In the genomic region with DNA sequence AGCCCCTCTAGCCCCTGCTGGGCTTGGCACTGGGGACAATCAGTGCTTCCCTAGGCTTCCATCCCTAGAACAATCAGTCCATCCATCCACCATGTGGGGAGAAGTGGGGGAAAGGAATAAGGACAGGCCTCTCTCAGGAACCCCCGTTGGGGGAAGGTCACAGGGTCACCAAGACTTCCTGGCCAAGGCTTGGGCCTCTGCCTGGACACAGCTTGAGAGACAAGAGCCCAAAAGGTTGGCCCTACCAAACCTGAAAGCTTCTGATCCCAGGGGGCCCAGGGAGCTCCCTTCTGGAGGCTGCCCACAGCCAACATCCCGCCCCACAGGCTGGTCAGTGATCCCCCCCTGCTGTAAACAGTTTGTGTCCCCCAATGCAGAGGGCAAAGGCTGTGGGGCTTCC, we compare ENCODE assay signal across 14 cellular contexts. TPM values are rescaled to one million over a fixed set of nuclear protein-coding genes. Genes with fewer than 3 reads are reported as not detected.
DNase-seq lines count a peak whose midpoint lies in the region; ATAC-seq and TF ChIP-seq lines count a peak whose summit lies in the region.
"Had no signal": no experiment of that assay in that cellular context is flagged by ENCODE, and none has a peak within 500 bp of the region (broad histone marks: within the 10 kb centered on the region; RNA-seq: fewer than 3 reads in every experiment).

No MANE protein-coding gene starts in this region.

- peak overlapping the region; percentile 13 for H3K4me3 Mint-ChIP-seq in stimulated activated naive CD8-positive, alpha-beta T cell treated with anti-CD3 and anti-CD28 coated beads, Interleukin-15, Interleukin-2, amounts not matched to agents 100 ng/mL and 50 ng/mL, for 24 hours
- peak overlapping the region in 1 of 2 donors; percentile 36 for H3K4me3 Mint-ChIP-seq in stimulated activated naive CD8-positive, alpha-beta T cell treated with anti-CD3 and anti-CD28 coated beads, Interleukin-15, amount 100 ng/mL, for 72 hours
- H3K4me3 Mint-ChIP-seq in naive B cell, result peak overlapping the region; percentile 29 to 74 (median 62)

- TF ChIP-seq POLR2A in breast epithelium (IDR thresholded peaks at IDR 0.05) (no peak), gastroesophageal sphincter (IDR thresholded peaks at IDR 0.05) (no peak)

- no peak overlapping the region for H3K27ac Mint-ChIP-seq in stimulated activated naive CD8-positive, alpha-beta T cell treated with anti-CD3 and anti-CD28 coated beads, Interleukin-15, Interleukin-2, amounts not matched to agents 100 ng/mL and 50 ng/mL, for 24 hours
- no peak overlapping the region for H3K27ac Mint-ChIP-seq in stimulated activated naive CD8-positive, alpha-beta T cell treated with anti-CD3 and anti-CD28 coated beads, Interleukin-15, amount 100 ng/mL, for 72 hours
- no peak overlapping the region for H3K27ac Mint-ChIP-seq in naive B cell

- H3K4me1 ChIP-seq in breast epithelium (peaks cover 0 to 7% of the 10 kb centered on the region in 2 donors), upper lobe of right lung (peaks cover 26% of the 10 kb centered on the region), gastroesophageal sphincter (peaks cover 0 to 49% (median 10%) of the 10 kb centered on the region in 3 donors)

- H3K27ac ChIP-seq in breast epithelium (peak overlapping the region; percentile 65 to 87), upper lobe of right lung (peak overlapping the region; percentile 58), gastroesophageal sphincter (peak overlapping the region in 2 of 4 donors; percentile 74 to 80)

- TF ChIP-seq CTCF in breast epithelium (IDR thresholded peaks at IDR 0.05) (no peak), upper lobe of right lung (IDR thresholded peaks at IDR 0.05) (no peak), gastroesophageal sphincter (IDR thresholded peaks at IDR 0.05) (no peak)

- DNase-seq in stimulated activated naive CD8-positive, alpha-beta T cell treated with anti-CD3 and anti-CD28 coated beads, Interleukin-15, amount 100 ng/mL, for 72 hours, result no peak
- DNase-seq in breast epithelium (ENCODE audit: low spot score in 2 of 2) (no peak), naive B cell (no peak), upper lobe of right lung (no peak), DMS 273 treated with DMSO at 0.1 percent for 48 hours (lab: John Stamatoyannopoulos, UW) (no peak)
- DNase-seq: activated CD4-positive, alpha-beta T cell treated with anti-CD3 and anti-CD28 coated beads, Interleukin-2, amount 50 U/mL, for 48 hours; EL; MV-4-11; NCI-H2171 treated with DMSO at 0.1 percent for 48 hours; SW 1271 had no signal

- H3K9me3 Mint-ChIP-seq in stimulated activated naive CD8-positive, alpha-beta T cell treated with anti-CD3 and anti-CD28 coated beads, Interleukin-15, Interleukin-2, amounts not matched to agents 100 ng/mL and 50 ng/mL, for 24 hours, result no peaks in the 10 kb centered on the region
- no peaks in the 10 kb centered on the region for H3K9me3 Mint-ChIP-seq in stimulated activated naive CD8-positive, alpha-beta T cell treated with anti-CD3 and anti-CD28 coated beads, Interleukin-15, amount 100 ng/mL, for 72 hours
- H3K9me3 Mint-ChIP-seq in naive B cell, result no peaks in the 10 kb centered on the region

- H3K9me3 ChIP-seq in breast epithelium (no peaks in the 10 kb centered on the region), upper lobe of right lung (no peaks in the 10 kb centered on the region), gastroesophageal sphincter (no peaks in the 10 kb centered on the region)

- H3K4me1 Mint-ChIP-seq in stimulated activated naive CD8-positive, alpha-beta T cell treated with anti-CD3 and anti-CD28 coated beads, Interleukin-15, Interleukin-2, amounts not matched to agents 100 ng/mL and 50 ng/mL, for 24 hours (ENCODE audit: low read depth), result peaks cover 3% of the 10 kb centered on the region
- peaks cover 15% of the 10 kb centered on the region for H3K4me1 Mint-ChIP-seq in stimulated activated naive CD8-positive, alpha-beta T cell treated with anti-CD3 and anti-CD28 coated beads, Interleukin-15, amount 100 ng/mL, for 72 hours
- H3K4me1 Mint-ChIP-seq in naive B cell, result peaks cover 7 to 20% (median 11%) of the 10 kb centered on the region in 3 donors

- TF ChIP-seq EP300 in gastroesophageal sphincter (IDR thresholded peaks at IDR 0.05), result no peak

- ATAC-seq in stimulated activated naive CD8-positive, alpha-beta T cell treated with anti-CD3 and anti-CD28 coated beads, Interleukin-15, amount 100 ng/mL, for 72 hours, result no peak
- no peak for ATAC-seq in naive B cell (ENCODE audit: low read depth in 2 of 2)
- ATAC-seq in upper lobe of right lung, result no peak
- no peak for ATAC-seq in GM21447 (IDR thresholded peaks at IDR 0.05; ENCODE audit: unreplicated experiment)
- ATAC-seq in gastroesophageal sphincter, result no peak

- no peaks in the 10 kb centered on the region for H3K27me3 ChIP-seq in breast epithelium
- H3K27me3 ChIP-seq in upper lobe of right lung, result no peaks in the 10 kb centered on the region
- no peaks in the 10 kb centered on the region for H3K27me3 ChIP-seq in gastroesophageal sphincter

- intact Hi-C loops in breast epithelium (cut with DNase I; ENCODE audit: low total_unique reads), result no loop called here
- intact Hi-C loops in upper lobe of right lung (cut with DNase I), result no loop called here

- H3K36me3 ChIP-seq in breast epithelium, result no peaks in the 10 kb centered on the region
- H3K36me3 ChIP-seq in upper lobe of right lung, result no peaks in the 10 kb centered on the region
- no peaks in the 10 kb centered on the region for H3K36me3 ChIP-seq in gastroesophageal sphincter

- H3K4me3 ChIP-seq in breast epithelium, result peak overlapping the region in 2 of 3 donors; percentile 68 to 91
- H3K4me3 ChIP-seq in upper lobe of right lung, result peak overlapping the region; percentile 57
- no peak overlapping the region for H3K4me3 ChIP-seq in gastroesophageal sphincter

- H3K27me3 Mint-ChIP-seq in stimulated activated naive CD8-positive, alpha-beta T cell treated with anti-CD3 and anti-CD28 coated beads, Interleukin-15, Interleukin-2, amounts not matched to agents 100 ng/mL and 50 ng/mL, for 24 hours, result peaks cover 42% of the 10 kb centered on the region
- H3K27me3 Mint-ChIP-seq in stimulated activated naive CD8-positive, alpha-beta T cell treated with anti-CD3 and anti-CD28 coated beads, Interleukin-15, amount 100 ng/mL, for 72 hours, result peaks cover 64% of the 10 kb centered on the region
- peaks cover 15 to 54% (median 52%) of the 10 kb centered on the region in 3 donors for H3K27me3 Mint-ChIP-seq in naive B cell

- WGBS in gastroesophageal sphincter (ENCODE audit: low coverage in 1 of 2), 2 donors, result 60% methylated on average over 1 of the region's 2 CpGs; no CpG with 5 or more reads in 1 of the 2 donors

- no peaks in the 10 kb centered on the region for H3K36me3 Mint-ChIP-seq in stimulated activated naive CD8-positive, alpha-beta T cell treated with anti-CD3 and anti-CD28 coated beads, Interleukin-15, Interleukin-2, amounts not matched to agents 100 ng/mL and 50 ng/mL, for 24 hours (ENCODE audit: low read depth)
- no peaks in the 10 kb centered on the region for H3K36me3 Mint-ChIP-seq in naive B cell

RNA-seq across cellular contexts. Expression of a gene that starts 16.2 kb away (rescaled TPM):
- total RNA-seq in breast epithelium (10 to 100 TPM; 35.7 to 53.6 (median 42.7) TPM), upper lobe of right lung (40.9 TPM), gastroesophageal sphincter (10 to 100 TPM; 31.6 to 36.5 (median 35.3) TPM)
- polyA plus RNA-seq in naive B cell (ENCODE audit: low read depth in 6 of 6), result 10 to 100 TPM; 12.9 to 35.7 (median 30.4) TPM

RNA-seq across cellular contexts. Expression of a gene that starts 42.4 kb away (rescaled TPM):
- total RNA-seq in breast epithelium (under 1 TPM; under 0.01 to 0.33 (median 0.32) TPM), upper lobe of right lung (0.20 TPM), gastroesophageal sphincter (under 1 TPM in 1 of 4 donors, not detected in 3; 0.13 TPM)
- polyA plus RNA-seq in naive B cell (ENCODE audit: low read depth in 6 of 6), result 1 to 10 TPM; 1.3 to 4.6 (median 3.1) TPM
- total RNA-seq: H7 had no signal

Comparison
In these comparisons a context has a peak if more than half of its experiments do, and no peak if none do; other contexts are left out.
1. H3K4me3 ChIP-seq: peak in breast epithelium (2 of 3) and upper lobe of right lung (single experiment); none in gastroesophageal sphincter (0 of 2).